19 cellular contexts compared by ENCODE assay signal in genomic region chr6:151021878-151022277, GRCh38.
DNase-seq lines count a peak whose midpoint lies in the region; ATAC-seq, FAIRE-seq and TF ChIP-seq lines count a peak whose summit lies in the region.
"Had no signal": no experiment of that assay in that cellular context is flagged by ENCODE, and none has a peak within 500 bp of the region (broad histone marks: within the 10 kb centered on the region; RNA-seq: fewer than 3 reads in every experiment).

No MANE protein-coding gene starts in this region.

- H3K4me3 ChIP-seq in endothelial cell of umbilical vein (replicated peaks in 1 of 3; ENCODE audit: insufficient read depth in 1 of 3, low read depth in 1 of 3, low read length in 3 of 3) (no peak overlapping the region), mesodermal cell (ENCODE audit: extremely low read depth, insufficient read depth, low read length, poor library complexity, severe bottlenecking) (no peak overlapping the region)
- H3K4me3 ChIP-seq: thoracic aorta had no signal

- TF ChIP-seq CTCF in endothelial cell of umbilical vein (IDR thresholded peaks at IDR 0.05; ENCODE audit: extremely low read depth in 1 of 2, insufficient read depth in 1 of 2, low read depth in 1 of 2, low read length in 2 of 2), result no peak
- TF ChIP-seq CTCF in GM10266 (IDR thresholded peaks at IDR 0.05; ENCODE audit: control insufficient read depth, insufficient read depth, low read depth, missing control alignments), result no peak

- H3K36me3 ChIP-seq in endothelial cell of umbilical vein (ENCODE audit: control insufficient read depth in 2 of 2, extremely low read depth in 1 of 2, insufficient read depth in 2 of 2, low read length in 2 of 2) (peaks cover 6 to 7% of the 10 kb centered on the region in 2 experiments), mesodermal cell (ENCODE audit: control insufficient read depth, insufficient read depth, low read length) (peaks cover 58% of the 10 kb centered on the region)

- H3K9me1 ChIP-seq in endothelial cell of umbilical vein (replicated peaks; ENCODE audit: control insufficient read depth, extremely low read depth, insufficient read depth, low read length), result no peaks in the 10 kb centered on the region

- H3K9ac ChIP-seq in endothelial cell of umbilical vein (replicated peaks; ENCODE audit: extremely low read depth, insufficient read depth, low read length), result peak overlapping the region; percentile 46

- H4K20me1 ChIP-seq in endothelial cell of umbilical vein (replicated peaks; ENCODE audit: control insufficient read depth, extremely low read depth, insufficient read depth, low read length), result no peaks in the 10 kb centered on the region

- H3K27ac ChIP-seq in endothelial cell of umbilical vein (ENCODE audit: insufficient read depth, low read depth, low read length) (peak overlapping the region; percentile 74), mesodermal cell (ENCODE audit: low read depth, low read length, severe bottlenecking) (peak overlapping the region; percentile 63)
- H3K27ac ChIP-seq: epithelial cell of prostate, thoracic aorta had no signal

- FAIRE-seq in endothelial cell of umbilical vein (lab: Jason Lieb, UNC), result peak; percentile 88
- FAIRE-seq: A204.1, H54 had no signal

- no peaks in the 10 kb centered on the region for H3K9me3 ChIP-seq in endothelial cell of umbilical vein (replicated peaks; ENCODE audit: control insufficient read depth, insufficient read depth, low read length)
- no peaks in the 10 kb centered on the region for H3K9me3 ChIP-seq in mesodermal cell (ENCODE audit: control insufficient read depth, low read length)
- H3K9me3 ChIP-seq: thoracic aorta had no signal

- H3K27me3 ChIP-seq in endothelial cell of umbilical vein (ENCODE audit: control insufficient read depth in 2 of 2, insufficient read depth in 2 of 2, low read length in 2 of 2), result no peaks in the 10 kb centered on the region

- intact Hi-C loops in left ventricle myocardium superior (cut with micrococcal nuclease), result no loop called here
- intact Hi-C loops in Right ventricle myocardium superior (cut with DNase I), result no loop called here
- intact Hi-C loops in endothelial cell of umbilical vein (cut with micrococcal nuclease), result no loop called here

- no peak overlapping the region for H2AFZ ChIP-seq in endothelial cell of umbilical vein (ENCODE audit: low read depth, low read length)

- peak overlapping the region; percentile 54 for H3K4me2 ChIP-seq in endothelial cell of umbilical vein (ENCODE audit: insufficient read depth, low read length)

- H3K79me2 ChIP-seq in endothelial cell of umbilical vein (ENCODE audit: control insufficient read depth, insufficient read depth, low read length), result no peaks in the 10 kb centered on the region

- ATAC-seq in left ventricle myocardium superior, result peak; percentile 37
- ATAC-seq in Right ventricle myocardium superior (ENCODE audit: poor library complexity), result no peak
- no peak for ATAC-seq in HG02970 (IDR thresholded peaks at IDR 0.05; ENCODE audit: low FRiP score, unreplicated experiment)
- ATAC-seq: activated T-cell treated with anti-CD3 and anti-CD28 coated beads, Interleukin-2, amount 50 U/mL, for 72 hours; naive thymus-derived CD8-positive, alpha-beta T cell had no signal

- dilution Hi-C loops in endothelial cell of umbilical vein (cut with MboI; ENCODE audit: extremely low pct_ligation_motif_present, low sequenced_read_pairs), result no loop called here

- CTCF ChIA-PET in endothelial cell of umbilical vein (lab: Charles Lee), result interaction anchor here (0.6 to 2.7 kb wide), 4 partner anchors 10 to 313 kb away, joined by 3 to 14 read pairs (median 4); no protein-coding TSS in a partner anchor

- WGBS in mesodermal cell (ENCODE audit: insufficient coverage in 2 of 2), 2 experiments, result 32 to 45% methylated on average over 3 to 4 of the region's 5 CpGs

- no TSS peak for BruUV-seq in endothelial cell of umbilical vein (replicated peaks; lab: Mats Ljungman, UMichigan)

- H3K4me1 ChIP-seq in endothelial cell of umbilical vein (ENCODE audit: control insufficient read depth, extremely low read depth, insufficient read depth, low read length) (peaks cover 47% of the 10 kb centered on the region), mesodermal cell (ENCODE audit: control insufficient read depth, insufficient read depth, low read length, poor library complexity, severe bottlenecking) (peaks cover 58% of the 10 kb centered on the region)

- DNase-seq in left ventricle myocardium superior (no peak), Right ventricle myocardium superior (no peak), endothelial cell of umbilical vein (ENCODE audit: low read depth, low spot score) (peak; percentile 68), GM10266 (ENCODE audit: extremely low spot score) (no peak), inferior parietal cortex (ENCODE audit: extremely low spot score) (no peak)
- no peak for DNase-seq in activated naive CD4-positive, alpha-beta T cell treated with Interleukin-2 at 50 U/mL for 16 hours
- DNase-seq: activated CD4-positive, alpha-beta memory T cell treated with anti-CD3 and anti-CD28 coated beads for 36 hours; activated T-cell treated with anti-CD3 and anti-CD28 coated beads, Interleukin-2, amount 50 U/mL, for 72 hours; CD4-positive, CD25-positive, alpha-beta regulatory T cell; MV-4-11; naive thymus-derived CD8-positive, alpha-beta T cell; NCI-H2081 treated with DMSO at 0.1 percent for 48 hours; stimulated activated CD4-positive, alpha-beta T cell treated with anti-CD3 and anti-CD28 coated beads, Interleukin-4, amount 100 ng/mL, for 24 hours had no signal

- POLR2A ChIA-PET in endothelial cell of umbilical vein (lab: Charles Lee), result no interaction called here

- no peak for TF ChIP-seq POLR2A in endothelial cell of umbilical vein (IDR thresholded peaks at IDR 0.05; ENCODE audit: low read depth, low read length)

TF ChIP-seq in endothelial cell of umbilical vein, 7 proteins besides CTCF, POLR2A, EP300 and RAD21:
- TF ChIP-seq EZH2 (IDR thresholded peaks at IDR 0.05; ENCODE audit: borderline replicate concordance, low read depth, low read length, severe bottlenecking), result no peak
- no peak for TF ChIP-seq MYC (IDR thresholded peaks at IDR 0.05; ENCODE audit: low read depth, low read length)
- no peak for TF ChIP-seq POLR2AphosphoS5 (IDR thresholded peaks at IDR 0.05; ENCODE audit: insufficient read depth, low read depth, low read length)
- no peak for TF ChIP-seq JUN (IDR thresholded peaks at IDR 0.05; ENCODE audit: borderline replicate concordance, insufficient read depth, insufficient read length, low read depth)
- TF ChIP-seq FOS (IDR thresholded peaks at IDR 0.05; ENCODE audit: borderline replicate concordance, insufficient read depth, low read length), result no peak
- TF ChIP-seq GATA2 (IDR thresholded peaks at IDR 0.05; ENCODE audit: insufficient read depth, insufficient read length, low read depth, low read length), result no peak
- no peak for TF ChIP-seq MAX (IDR thresholded peaks at IDR 0.05; ENCODE audit: insufficient read depth, insufficient read length)
